ENCODE assay signal across 20 cellular contexts in genomic region chr1:86758570-86758969, GRCh38. TPM values are rescaled to one million over a fixed set of nuclear protein-coding genes. Genes with fewer than 3 reads are reported as not detected.
DNase-seq lines count a peak whose midpoint lies in the region; ATAC-seq, FAIRE-seq and TF ChIP-seq lines count a peak whose summit lies in the region.
"Had no signal": no experiment of that assay in that cellular context is flagged by ENCODE, and none has a peak within 500 bp of the region (broad histone marks: within the 10 kb centered on the region; RNA-seq: fewer than 3 reads in every experiment).

No MANE protein-coding gene starts in this region.

- peaks cover 0 to 9% (median 5%) of the 10 kb centered on the region in 3 donors for H3K27me3 Mint-ChIP-seq in CD14-positive monocyte (ENCODE audit: low read depth in 3 of 3)
- peaks cover 43 to 69% of the 10 kb centered on the region in 2 donors for H3K27me3 Mint-ChIP-seq in effector memory CD8-positive, alpha-beta T cell

- H3K4me3 Mint-ChIP-seq in CD14-positive monocyte: no peak overlapping the region
- no peak overlapping the region for H3K4me3 Mint-ChIP-seq in effector memory CD8-positive, alpha-beta T cell
- H3K4me3 Mint-ChIP-seq: activated naive CD4-positive, alpha-beta T cell treated with anti-CD3 and anti-CD28 coated beads, Interleukin-2, amount 50 U/mL, for 24 hours; B cell; nephron had no signal

- H3K36me3 Mint-ChIP-seq in CD14-positive monocyte: no peaks in the 10 kb centered on the region
- peaks cover 2% of the 10 kb centered on the region for H3K36me3 Mint-ChIP-seq in effector memory CD8-positive, alpha-beta T cell (ENCODE audit: insufficient read depth)

- TF ChIP-seq CTCF in breast epithelium (IDR thresholded peaks at IDR 0.05) (no peak), CD14-positive monocyte (IDR thresholded peaks at IDR 0.05) (no peak)

- intact Hi-C loops in breast epithelium (cut with DNase I; ENCODE audit: low total_unique reads): no loop called here
- intact Hi-C loops in CD14-positive monocyte (cut with micrococcal nuclease): no loop called here

- no peak for ATAC-seq in effector memory CD8-positive, alpha-beta T cell (replicated peaks)

- no peaks in the 10 kb centered on the region for H3K36me3 ChIP-seq in breast epithelium
- no peaks in the 10 kb centered on the region for H3K36me3 ChIP-seq in small intestine (ENCODE audit: control insufficient read depth in 2 of 2, insufficient read depth in 2 of 2, low read length in 2 of 2)
- no peaks in the 10 kb centered on the region for H3K36me3 ChIP-seq in Karpas-422 (ENCODE audit: insufficient read depth, low read length)

- H3K9me3 ChIP-seq in breast epithelium (no peaks in the 10 kb centered on the region), small intestine (ENCODE audit: control insufficient read depth, low read depth) (no peaks in the 10 kb centered on the region), Karpas-422 (ENCODE audit: low read length) (no peaks in the 10 kb centered on the region)

- no peak for TF ChIP-seq POLR2A in breast epithelium (IDR thresholded peaks at IDR 0.05)

- DNase-seq in HuH-7.5 (ENCODE audit: low spot score) (peak; percentile 46), NCI-H345 (lab: John Stamatoyannopoulos, UW) (peak; percentile 88), breast epithelium (ENCODE audit: low spot score in 2 of 2) (no peak), small intestine (peak; percentile 80), CD14-positive monocyte (ENCODE audit: low spot score) (no peak), Karpas-422 (no peak)
- DNase-seq in activated T-cell treated with anti-CD3 and anti-CD28 coated beads, Interleukin-2, amount 50 U/mL, for 48 hours: no peak
- no peak for DNase-seq in effector memory CD8-positive, alpha-beta T cell
- DNase-seq: activated CD4-positive, alpha-beta T cell treated with anti-CD3 and anti-CD28 coated beads, Interleukin-2, amount 50 U/mL, for 4 hours; activated T-cell treated with anti-CD3 and anti-CD28 coated beads for 4 hours; erythroblast; head of caudate nucleus; KBM-7; NCI-H1436; stimulated activated naive CD4-positive, alpha-beta T cell; trophoblast cell had no signal

- H3K9ac ChIP-seq in Karpas-422 (ENCODE audit: low read length): no peak overlapping the region

- peaks cover 0 to 7% (median 0%) of the 10 kb centered on the region in 7 donors for H3K9me3 Mint-ChIP-seq in CD14-positive monocyte
- H3K9me3 Mint-ChIP-seq in effector memory CD8-positive, alpha-beta T cell: peaks cover 3 to 6% of the 10 kb centered on the region in 2 donors

- H3K9me2 ChIP-seq in Karpas-422 (replicated peaks; ENCODE audit: insufficient read depth, low read length): no peaks in the 10 kb centered on the region

- H2AFZ ChIP-seq in Karpas-422 (ENCODE audit: low read length): no peak overlapping the region

- H3K4me1 Mint-ChIP-seq in CD14-positive monocyte: peaks cover 11% of the 10 kb centered on the region
- H3K4me1 Mint-ChIP-seq in effector memory CD8-positive, alpha-beta T cell (ENCODE audit: low read depth in 2 of 2): peaks cover 0 to 1% of the 10 kb centered on the region in 2 donors
- H3K4me1 Mint-ChIP-seq: activated naive CD4-positive, alpha-beta T cell treated with anti-CD3 and anti-CD28 coated beads, Interleukin-2, amount 50 U/mL, for 24 hours; nephron had no signal

- WGBS in small intestine, 3 donors: 34 to 64% (median 42%) methylated on average over 3 of the region's 3 CpGs

- FAIRE-seq in small intestine (lab: Jason Lieb, UNC): no peak
- FAIRE-seq: D721Med had no signal

- H3K4me3 ChIP-seq in breast epithelium (no peak overlapping the region), small intestine (ENCODE audit: low read depth in 1 of 2, low read length in 2 of 2) (no peak overlapping the region), Karpas-422 (ENCODE audit: low read length) (no peak overlapping the region)

- H3K79me2 ChIP-seq in Karpas-422 (ENCODE audit: low read length): no peaks in the 10 kb centered on the region

- H3K4me1 ChIP-seq in breast epithelium (peaks cover 0 to 5% of the 10 kb centered on the region in 2 donors), small intestine (ENCODE audit: control insufficient read depth in 2 of 2, insufficient read depth in 1 of 2, low read depth in 1 of 2, low read length in 1 of 2) (peaks cover 0 to 2% of the 10 kb centered on the region in 2 donors), Karpas-422 (ENCODE audit: low read length) (peaks cover 23% of the 10 kb centered on the region)

- H3K4me2 ChIP-seq in Karpas-422 (ENCODE audit: low read depth, low read length, poor library complexity, severe bottlenecking): no peak overlapping the region

- H3K27ac ChIP-seq in breast epithelium (peak overlapping the region; percentile 85 to 93), small intestine (ENCODE audit: low read depth in 1 of 2, low read length in 1 of 2) (no peak overlapping the region), Karpas-422 (ENCODE audit: low read length) (no peak overlapping the region)

- H3K27ac Mint-ChIP-seq in CD14-positive monocyte: no peak overlapping the region
- no peak overlapping the region for H3K27ac Mint-ChIP-seq in effector memory CD8-positive, alpha-beta T cell
- H3K27ac Mint-ChIP-seq: activated naive CD4-positive, alpha-beta T cell treated with anti-CD3 and anti-CD28 coated beads, Interleukin-2, amount 50 U/mL, for 24 hours; B cell; nephron had no signal

- H4K20me1 ChIP-seq in Karpas-422 (ENCODE audit: insufficient read depth, low read depth, low read length): no peaks in the 10 kb centered on the region

- H3K27me3 ChIP-seq in breast epithelium (no peaks in the 10 kb centered on the region), small intestine (ENCODE audit: control insufficient read depth in 2 of 2, insufficient read depth in 2 of 2, low read length in 2 of 2) (no peaks in the 10 kb centered on the region), Karpas-422 (ENCODE audit: low read length) (no peaks in the 10 kb centered on the region)

RNA-seq across cellular contexts. Expression of gene SH3GLB1, which starts 54.2 kb away (rescaled TPM):
- total RNA-seq in breast epithelium: 10 to 100 TPM; 50.5 to 93.8 (median 63.8) TPM
- 10 to 100 TPM; 39.4 to 52.1 (median 43.0) TPM for polyA plus RNA-seq in small intestine
- polyA plus RNA-seq in CD14-positive monocyte: 10 to 100 TPM; 75.8 to 92.3 TPM
- total RNA-seq in Karpas-422 (2014; rRNA removed; shearing (Covaris generic); ENCODE audit: low replicate concordance): 33.4 and 56.6 TPM in 2 replicates

Comparison
In these comparisons a context has a peak if more than half of its experiments do, and no peak if none do; other contexts are left out.
1. DNase-seq: peak in HuH-7.5 (single experiment), NCI-H345 (single experiment) and small intestine (single experiment); none in breast epithelium (0 of 2), CD14-positive monocyte (single experiment), Karpas-422 (single experiment), activated T-cell treated with anti-CD3 and anti-CD28 coated beads, Interleukin-2, amount 50 U/mL, for 48 hours (0 of 2) and effector memory CD8-positive, alpha-beta T cell (0 of 3).
2. H3K27ac ChIP-seq: peak in breast epithelium (2 of 2); none in small intestine (0 of 2) and Karpas-422 (single experiment).